8 cellular contexts compared by ENCODE assay signal in the genomic region with DNA sequence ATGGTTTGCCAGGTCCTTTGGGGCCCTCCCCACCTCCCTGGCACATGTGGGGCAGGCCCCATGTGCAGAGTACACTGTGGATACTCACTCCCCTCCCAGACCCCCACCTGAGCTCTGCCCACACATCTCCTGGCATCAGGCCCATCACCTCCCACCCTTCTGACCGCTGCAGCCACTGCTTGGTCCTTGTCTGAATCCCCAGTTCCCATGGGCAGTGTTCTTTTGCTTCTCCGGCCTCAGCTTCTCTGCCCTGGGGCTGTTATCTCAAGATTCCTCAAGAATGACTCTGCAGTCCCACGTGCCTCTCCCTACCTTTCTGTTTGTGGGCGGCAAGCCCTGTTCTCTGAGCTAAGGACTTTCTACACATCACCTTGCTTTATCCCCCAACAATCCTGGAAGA.
DNase-seq lines count a peak whose midpoint lies in the region; ATAC-seq and FAIRE-seq lines count a peak whose summit lies in the region.

No MANE protein-coding gene starts in this region.

- ATAC-seq in HG03469 (IDR thresholded peaks at IDR 0.05; ENCODE audit: unreplicated experiment) (no peak), HG02981 (IDR thresholded peaks at IDR 0.05; ENCODE audit: unreplicated experiment) (no peak)

- H3K36me3 Mint-ChIP-seq in activated naive CD4-positive, alpha-beta T cell treated with anti-CD3 and anti-CD28 coated beads, Interleukin-2, amount 50 U/mL, for 24 hours: no peaks in the 10 kb centered on the region
- H3K36me3 Mint-ChIP-seq in activated T-helper 1 cell treated with anti-CD3 and anti-CD28 coated beads, Interleukin-12 subunit alpha, Interleukin-12 subunit beta, Interleukin-2, Interleukin-4 antibody, amounts not matched to agents 30 ng/mL and 10 ng/mL and 1 ng/mL, durations not matched to agents 14 hours and 24 hours and 36 hours (ENCODE audit: low read depth): peaks cover 4% of the 10 kb centered on the region

- FAIRE-seq in urothelium cell line (lab: Jason Lieb, UNC): no peak

- no peaks in the 10 kb centered on the region for H3K9me3 Mint-ChIP-seq in activated naive CD4-positive, alpha-beta T cell treated with anti-CD3 and anti-CD28 coated beads, Interleukin-2, amount 50 U/mL, for 24 hours
- H3K9me3 Mint-ChIP-seq in activated T-helper 1 cell treated with anti-CD3 and anti-CD28 coated beads, Interleukin-12 subunit alpha, Interleukin-12 subunit beta, Interleukin-2, Interleukin-4 antibody, amounts not matched to agents 30 ng/mL and 10 ng/mL and 1 ng/mL, durations not matched to agents 14 hours and 24 hours and 36 hours: no peaks in the 10 kb centered on the region

- peaks cover 82% of the 10 kb centered on the region for H3K4me1 Mint-ChIP-seq in activated naive CD4-positive, alpha-beta T cell treated with anti-CD3 and anti-CD28 coated beads, Interleukin-2, amount 50 U/mL, for 24 hours
- H3K4me1 Mint-ChIP-seq in activated T-helper 1 cell treated with anti-CD3 and anti-CD28 coated beads, Interleukin-12 subunit alpha, Interleukin-12 subunit beta, Interleukin-2, Interleukin-4 antibody, amounts not matched to agents 30 ng/mL and 10 ng/mL and 1 ng/mL, durations not matched to agents 14 hours and 24 hours and 36 hours (ENCODE audit: low read depth): peaks cover 94% of the 10 kb centered on the region

- peak overlapping the region; percentile 84 for H3K27ac Mint-ChIP-seq in activated naive CD4-positive, alpha-beta T cell treated with anti-CD3 and anti-CD28 coated beads, Interleukin-2, amount 50 U/mL, for 24 hours
- peak overlapping the region; percentile 97 for H3K27ac Mint-ChIP-seq in activated T-helper 1 cell treated with anti-CD3 and anti-CD28 coated beads, Interleukin-12 subunit alpha, Interleukin-12 subunit beta, Interleukin-2, Interleukin-4 antibody, amounts not matched to agents 30 ng/mL and 10 ng/mL and 1 ng/mL, durations not matched to agents 14 hours and 24 hours and 36 hours

- H3K27me3 Mint-ChIP-seq in activated naive CD4-positive, alpha-beta T cell treated with anti-CD3 and anti-CD28 coated beads, Interleukin-2, amount 50 U/mL, for 24 hours: no peaks in the 10 kb centered on the region
- H3K27me3 Mint-ChIP-seq in activated T-helper 1 cell treated with anti-CD3 and anti-CD28 coated beads, Interleukin-12 subunit alpha, Interleukin-12 subunit beta, Interleukin-2, Interleukin-4 antibody, amounts not matched to agents 30 ng/mL and 10 ng/mL and 1 ng/mL, durations not matched to agents 14 hours and 24 hours and 36 hours (ENCODE audit: insufficient read depth): no peaks in the 10 kb centered on the region

- H3K4me3 Mint-ChIP-seq in activated naive CD4-positive, alpha-beta T cell treated with anti-CD3 and anti-CD28 coated beads, Interleukin-2, amount 50 U/mL, for 24 hours: peak overlapping the region; percentile 64
- peak overlapping the region; percentile 70 for H3K4me3 Mint-ChIP-seq in activated T-helper 1 cell treated with anti-CD3 and anti-CD28 coated beads, Interleukin-12 subunit alpha, Interleukin-12 subunit beta, Interleukin-2, Interleukin-4 antibody, amounts not matched to agents 30 ng/mL and 10 ng/mL and 1 ng/mL, durations not matched to agents 14 hours and 24 hours and 36 hours

- intact Hi-C loops in activated T-helper 1 cell treated with anti-CD3 and anti-CD28 coated beads, Interleukin-12 subunit alpha, Interleukin-12 subunit beta, Interleukin-2, Interleukin-4 antibody, amounts not matched to agents 30 ng/mL and 10 ng/mL and 1 ng/mL, durations not matched to agents 14 hours and 24 hours and 36 hours (cut with micrococcal nuclease): no loop called here

- no peak for DNase-seq in activated naive CD4-positive, alpha-beta T cell (lab: John Stamatoyannopoulos, UW)
- no peak for DNase-seq in activated T-helper 1 cell treated with anti-CD3 and anti-CD28 coated beads, Interleukin-12 subunit alpha, Interleukin-12 subunit beta, Interleukin-2, Interleukin-4 antibody, amounts not matched to agents 30 ng/mL and 10 ng/mL and 1 ng/mL, durations not matched to agents 14 hours and 24 hours and 36 hours (ENCODE audit: low spot score)
- DNase-seq in hepatic stellate cell (ENCODE audit: low spot score): peak; percentile 60
- peak; percentile 81 for DNase-seq in urothelium cell line (ENCODE audit: low spot score)
- DNase-seq in germinal center (ENCODE audit: low spot score): no peak

Comparison
In these comparisons a context has a peak if more than half of its experiments do, and no peak if none do; other contexts are left out.
1. DNase-seq: peak in hepatic stellate cell (single experiment) and urothelium cell line (single experiment); none in activated naive CD4-positive, alpha-beta T cell (0 of 4), activated T-helper 1 cell treated with anti-CD3 and anti-CD28 coated beads, Interleukin-12 subunit alpha, Interleukin-12 subunit beta, Interleukin-2, Interleukin-4 antibody, amounts not matched to agents 30 ng/mL and 10 ng/mL and 1 ng/mL, durations not matched to agents 14 hours and 24 hours and 36 hours (single experiment) and germinal center (single experiment).